9 cellular contexts compared by ENCODE assay signal in the genomic region with DNA sequence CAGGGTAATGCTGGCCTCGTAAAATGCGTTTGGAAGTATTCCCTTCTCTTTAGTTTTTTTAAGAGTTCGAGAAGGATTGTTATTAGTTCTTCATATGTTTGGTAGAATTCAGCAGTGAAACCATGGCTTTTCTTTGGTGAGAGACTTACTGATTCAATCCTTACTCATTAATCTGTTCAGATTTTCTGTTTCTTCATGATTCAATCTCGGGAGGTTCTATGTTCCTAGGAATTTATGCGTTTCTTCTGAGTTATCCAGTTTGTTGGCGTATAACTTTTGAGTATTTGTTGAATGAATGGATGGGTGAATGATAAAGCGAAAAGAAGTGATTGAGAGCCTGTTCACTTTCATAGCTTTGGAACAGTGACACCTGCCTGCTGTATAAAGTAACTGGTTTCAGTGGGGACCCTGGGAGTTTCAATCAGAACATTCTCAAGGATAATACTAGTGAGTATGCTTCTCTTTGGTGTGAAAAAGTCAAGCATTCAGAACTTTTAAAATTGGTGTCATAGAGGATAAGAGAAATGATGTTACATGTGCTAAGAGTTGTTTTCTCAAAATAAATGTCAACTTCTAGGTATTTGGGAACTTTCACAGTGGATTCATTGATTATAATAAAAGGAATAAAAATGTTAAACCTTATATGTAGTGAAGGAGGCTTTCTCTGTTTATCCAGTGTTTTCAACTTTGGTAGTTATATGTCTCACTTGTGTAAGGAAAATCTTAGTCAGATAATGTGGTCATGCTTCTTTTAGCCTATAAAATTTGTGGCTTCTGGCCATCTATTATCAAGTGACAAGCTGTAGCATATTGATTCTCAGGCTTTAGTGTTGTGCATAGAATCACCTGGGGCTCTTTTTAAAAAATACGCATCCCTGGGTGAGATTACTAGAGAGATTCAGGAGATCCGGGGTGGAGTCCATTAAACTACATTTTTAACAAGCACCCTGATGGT. TPM values are rescaled to one million over a fixed set of nuclear protein-coding genes. Genes with fewer than 3 reads are reported as not detected.
DNase-seq lines count a peak whose midpoint lies in the region; ATAC-seq, FAIRE-seq and TF ChIP-seq lines count a peak whose summit lies in the region.
"Had no signal": no experiment of that assay in that cellular context is flagged by ENCODE, and none has a peak within 500 bp of the region (broad histone marks: within the 10 kb centered on the region; RNA-seq: fewer than 3 reads in every experiment).

No MANE protein-coding gene starts in this region.

- H3K4me2 ChIP-seq in DOHH2 (ENCODE audit: low read length), result no peak overlapping the region
- H3K4me2 ChIP-seq in K562 (ENCODE audit: insufficient read depth, low read length), result no peak overlapping the region
- no peak overlapping the region for H3K4me2 ChIP-seq in neural cell (ENCODE audit: low read length)
- H3K4me2 ChIP-seq in neuronal stem cell (ENCODE audit: insufficient read depth, low read length, poor library complexity, severe bottlenecking), result no peak overlapping the region

- in situ Hi-C loops in KBM-7 (cut with MboI; ENCODE audit: low pct_unique_long_range_greater_than_20kb, low sequenced_read_pairs), result no loop called here
- in situ Hi-C loops in K562 (cut with MboI), result no loop called here

- H3F3A ChIP-seq in DOHH2 (ENCODE audit: control insufficient read depth, insufficient read depth) (peaks cover 10% of the 10 kb centered on the region; the same call in 1 of the 2 replicates), neural cell (ENCODE audit: insufficient read depth, low read length, poor library complexity, severe bottlenecking) (no peaks in the 10 kb centered on the region)

- CTCF ChIA-PET in K562 (lab: Yijun Ruan, JAX; ENCODE audit: low intra/inter-chr PET ratio), result interaction anchor here (0.6 kb wide), 1 partner anchor 110 kb away, joined by 4 read pairs; no protein-coding TSS in a partner anchor

- no peak overlapping the region for H4K91ac ChIP-seq in neuronal stem cell (ENCODE audit: low read depth, low read length, poor library complexity)

- no peak overlapping the region for H3K18ac ChIP-seq in neuronal stem cell (ENCODE audit: low read length)

- 40% methylated on average over 9 of the region's 9 CpGs for WGBS in K562 (ENCODE audit: insufficient coverage, low coverage, missing lambda C conversion rate)
- WGBS in esophagus muscularis mucosa, result 82% methylated on average over 9 of the region's 9 CpGs
- WGBS in neuronal stem cell (ENCODE audit: extremely low coverage in 2 of 2, insufficient read length in 2 of 2, insufficient replicate concordance in 1 of 2), 2 donors, result 100% methylated on average over 2 of the region's 9 CpGs; no CpG with 5 or more reads in 1 of the 2 donors

- H3K4me3 ChIP-seq in DOHH2 (ENCODE audit: low read length), result no peak overlapping the region
- H3K4me3 ChIP-seq in K562, result no peak overlapping the region
- H3K4me3 ChIP-seq in neural cell (ENCODE audit: low read length), result no peak overlapping the region
- H3K4me3 ChIP-seq in esophagus muscularis mucosa, result no peak overlapping the region
- no peak overlapping the region for H3K4me3 ChIP-seq in neuronal stem cell (ENCODE audit: low read length in 2 of 2)

- DNase-seq in KBM-7 (peak; percentile 14), K562 (ENCODE audit: extremely low read depth in 1 of 4, low spot score in 3 of 4) (peak in 3 of 4 experiments; percentile 20 to 27 (median 22)), esophagus muscularis mucosa (ENCODE audit: extremely low spot score) (no peak), neuronal stem cell (ENCODE audit: low spot score) (no peak)
- no peak for DNase-seq in activated CD8-positive, alpha-beta memory T cell treated with anti-CD3 and anti-CD28 coated beads, Interleukin-2, amount 50 U/mL, for 48 hours
- DNase-seq: right cardiac atrium had no signal

- H3K9me1 ChIP-seq in K562 (ENCODE audit: control insufficient read depth, insufficient read depth, low read length), result no peaks in the 10 kb centered on the region

- no peaks in the 10 kb centered on the region for H3K9me3 ChIP-seq in DOHH2 (ENCODE audit: control insufficient read depth, insufficient read depth, low read length)
- H3K9me3 ChIP-seq in K562 (replicated peaks; ENCODE audit: control insufficient read depth, insufficient read depth, low read depth, low read length), result no peaks in the 10 kb centered on the region
- H3K9me3 ChIP-seq in neural cell (ENCODE audit: low read length), result no peaks in the 10 kb centered on the region
- no peaks in the 10 kb centered on the region for H3K9me3 ChIP-seq in esophagus muscularis mucosa
- H3K9me3 ChIP-seq in neuronal stem cell (replicated peaks in 1 of 2; ENCODE audit: control insufficient read depth in 2 of 2, insufficient read depth in 1 of 2, low read depth in 1 of 2, low read length in 2 of 2), result peaks cover 0 to 9% of the 10 kb centered on the region in 2 donors

- H3K36me3 ChIP-seq in DOHH2 (ENCODE audit: control insufficient read depth, low read length) (peaks cover 7% of the 10 kb centered on the region; the same call in 1 of the 2 replicates), K562 (ENCODE audit: control insufficient read depth, insufficient read depth, low read length) (no peaks in the 10 kb centered on the region), neural cell (ENCODE audit: insufficient read depth, low read length) (no peaks in the 10 kb centered on the region), esophagus muscularis mucosa (no peaks in the 10 kb centered on the region), neuronal stem cell (replicated peaks in 1 of 2; ENCODE audit: control insufficient read depth in 2 of 2, insufficient read depth in 2 of 2, low read length in 2 of 2) (peaks cover 0 to 26% of the 10 kb centered on the region in 2 donors)

- H2BK5ac ChIP-seq in neuronal stem cell (ENCODE audit: low read length), result no peak overlapping the region

- H3K9ac ChIP-seq in K562 (ENCODE audit: insufficient read depth in 1 of 2, low read depth in 2 of 2, low read length in 2 of 2) (no peak overlapping the region), neural cell (ENCODE audit: low read length) (no peak overlapping the region), neuronal stem cell (ENCODE audit: low read depth, low read length, poor library complexity) (no peak overlapping the region)

- no peak overlapping the region for H2BK120ac ChIP-seq in neuronal stem cell (ENCODE audit: low read depth, low read length)

- H2AK5ac ChIP-seq in neuronal stem cell (ENCODE audit: low read depth, low read length), result no peak overlapping the region

- H2AFZ ChIP-seq in K562 (ENCODE audit: low read depth, low read length), result no peak overlapping the region
- H2AFZ ChIP-seq in neural cell (ENCODE audit: low read depth, low read length), result no peak overlapping the region
- H2AFZ ChIP-seq in neuronal stem cell (ENCODE audit: low read length), result no peak overlapping the region

- peaks cover 45% of the 10 kb centered on the region for H3K4me1 ChIP-seq in DOHH2 (ENCODE audit: control insufficient read depth, low read length)
- H3K4me1 ChIP-seq in K562 (replicated peaks in 1 of 2; ENCODE audit: control insufficient read depth in 2 of 2, insufficient read depth in 2 of 2, low read length in 2 of 2), result peaks cover 3 to 19% of the 10 kb centered on the region in 2 experiments; a peak in 4 of 5 replicates
- peaks cover 28 to 62% (median 51%) of the 10 kb centered on the region in 4 donors for H3K4me1 ChIP-seq in esophagus muscularis mucosa
- no peaks in the 10 kb centered on the region for H3K4me1 ChIP-seq in neuronal stem cell (ENCODE audit: control insufficient read depth in 2 of 2, insufficient read depth in 1 of 2, low read depth in 1 of 2, low read length in 2 of 2)

- POLR2A ChIA-PET in K562 (lab: Yijun Ruan, JAX), result interaction anchor here (1.0 to 1.2 kb wide), 3 partner anchors 9 to 52 kb away, joined by 3 read pairs; a partner anchor contains a TSS

- no peak overlapping the region for H2BK15ac ChIP-seq in neuronal stem cell (ENCODE audit: low read length)

- H3K79me2 ChIP-seq in DOHH2 (ENCODE audit: control insufficient read depth, low read length), result peaks cover 91% of the 10 kb centered on the region
- H3K79me2 ChIP-seq in K562 (ENCODE audit: control insufficient read depth, insufficient read depth, low read length), result peaks cover 70% of the 10 kb centered on the region
- H3K79me2 ChIP-seq in neural cell (replicated peaks; ENCODE audit: insufficient read depth, low read length), result peaks cover 60% of the 10 kb centered on the region

- H3K9me2 ChIP-seq in DOHH2 (replicated peaks; ENCODE audit: control insufficient read depth, low read length), result no peaks in the 10 kb centered on the region
- H3K9me2 ChIP-seq in neural cell (ENCODE audit: insufficient read depth, low read length), result no peaks in the 10 kb centered on the region

- TF ChIP-seq CTCF in DOHH2 (IDR thresholded peaks at IDR 0.05; ENCODE audit: low read depth, low read length, poor library complexity, severe bottlenecking), result peak; percentile 51
- peak in 2 of 3 experiments; percentile 30 to 42; a peak in 3 of 6 replicates for TF ChIP-seq CTCF in K562 (IDR thresholded peaks at IDR 0.05 in 2 of 3, conservative IDR thresholded peaks at IDR 0.05 in 1 of 3; ENCODE audit: insufficient read depth in 2 of 3, low read depth in 1 of 3, low read length in 3 of 3)
- TF ChIP-seq CTCF in neural cell (IDR thresholded peaks at IDR 0.05; ENCODE audit: poor library complexity, severe bottlenecking), result peak; percentile 13
- TF ChIP-seq CTCF in esophagus muscularis mucosa (IDR thresholded peaks at IDR 0.05), result no peak

- H3K4ac ChIP-seq in neuronal stem cell (ENCODE audit: low read length), result no peak overlapping the region

- H3K27ac ChIP-seq in DOHH2 (ENCODE audit: low read depth, low read length), result no peak overlapping the region
- no peak overlapping the region for H3K27ac ChIP-seq in K562 (ENCODE audit: extremely low read depth, low read depth, low read length)
- no peak overlapping the region for H3K27ac ChIP-seq in neural cell (ENCODE audit: low read length)
- H3K27ac ChIP-seq in esophagus muscularis mucosa (replicated peaks in 1 of 4), result peak overlapping the region in 1 of 4 donors; percentile 13
- no peak overlapping the region for H3K27ac ChIP-seq in neuronal stem cell (replicated peaks; ENCODE audit: low read length)

- peak in 1 of 2 experiments; percentile 14; a peak in 1 of 4 replicates for TF ChIP-seq RAD21 in K562 (CRISPR knock-in tag; conservative IDR thresholded peaks at IDR 0.05 in 1 of 2, IDR thresholded peaks at IDR 0.05 in 1 of 2)
- no peak for TF ChIP-seq RAD21 in neural cell (conservative IDR thresholded peaks at IDR 0.05)

- H3K23ac ChIP-seq in neuronal stem cell (ENCODE audit: low read depth, low read length, poor library complexity), result no peak overlapping the region

- H4K8ac ChIP-seq in neuronal stem cell (ENCODE audit: low read depth, low read length), result no peak overlapping the region

- H3K27me3 ChIP-seq in DOHH2 (ENCODE audit: control insufficient read depth, low read length), result no peaks in the 10 kb centered on the region
- H3K27me3 ChIP-seq in K562 (ENCODE audit: control insufficient read depth in 2 of 2, insufficient read depth in 2 of 2, low read length in 2 of 2), result no peaks in the 10 kb centered on the region
- no peaks in the 10 kb centered on the region for H3K27me3 ChIP-seq in neural cell (ENCODE audit: insufficient read depth, low read depth, low read length)
- H3K27me3 ChIP-seq in esophagus muscularis mucosa, result no peaks in the 10 kb centered on the region
- no peaks in the 10 kb centered on the region for H3K27me3 ChIP-seq in neuronal stem cell (ENCODE audit: control insufficient read depth in 3 of 3, insufficient read depth in 3 of 3, low read depth in 1 of 3, low read length in 3 of 3)

- FAIRE-seq in K562 (lab: Jason Lieb, UNC), result peak; percentile 11

- no peak for TF ChIP-seq POLR2A in K562 (conservative IDR thresholded peaks at IDR 0.05)
- TF ChIP-seq POLR2A in esophagus muscularis mucosa (IDR thresholded peaks at IDR 0.05; ENCODE audit: low read depth), result no peak

- no TSS peak for BruUV-seq in K562 (replicated peaks; lab: Mats Ljungman, UMichigan)

- H4K20me1 ChIP-seq in DOHH2 (ENCODE audit: control insufficient read depth, insufficient read depth, low read depth, low read length), result peaks cover 32% of the 10 kb centered on the region
- peaks cover 18% of the 10 kb centered on the region; the same call in 1 of the 2 replicates for H4K20me1 ChIP-seq in K562 (replicated peaks; ENCODE audit: control insufficient read depth, insufficient read depth, low read length)
- H4K20me1 ChIP-seq in neural cell (ENCODE audit: insufficient read depth), result no peaks in the 10 kb centered on the region

- peak; percentile 61 for ATAC-seq in K562
- ATAC-seq in GM21529 (IDR thresholded peaks at IDR 0.05; ENCODE audit: unreplicated experiment), result no peak

- no peak overlapping the region for H3K14ac ChIP-seq in neuronal stem cell (ENCODE audit: low read length)

- no peak overlapping the region for H2BK12ac ChIP-seq in neuronal stem cell (ENCODE audit: low read length)

- no peaks in the 10 kb centered on the region for H3K79me1 ChIP-seq in neuronal stem cell (ENCODE audit: low read depth, low read length)

- intact Hi-C loops in K562 (cut with micrococcal nuclease), result loop anchor here (1.0 to 10.0 kb wide), 4 partner anchors 64 to 255 kb away; no protein-coding TSS in a partner anchor
- intact Hi-C loops in esophagus muscularis mucosa (cut with DNase I), result no loop called here

- TF ChIP-seq EP300 in K562 (IDR thresholded peaks at IDR 0.05; ENCODE audit: low read length), result no peak
- no peak for TF ChIP-seq EP300 in neural cell (conservative IDR thresholded peaks at IDR 0.05; ENCODE audit: poor library complexity, severe bottlenecking)
- TF ChIP-seq EP300 in esophagus muscularis mucosa (IDR thresholded peaks at IDR 0.05), result no peak

RNA-seq across cellular contexts. Expression of a gene that starts 11.7 kb away (rescaled TPM):
- 161 and 276 TPM in 2 replicates for total RNA-seq in K562 (2011; cell fraction: chromatin; rRNA removed; ENCODE audit: low replicate concordance)
- 65.2 and 96.1 TPM in 2 replicates for total RNA-seq in K562 (2011; cell fraction: nucleolus; rRNA removed)
- total RNA-seq in K562 (2011; cell fraction: nucleoplasm; rRNA removed), result 143 and 236 TPM in 2 replicates
- total RNA-seq in K562 (2014; rRNA removed), result 39.0 and 40.6 TPM in 2 replicates
- 26.6 and 33.1 TPM in 2 replicates for total RNA-seq in K562 (2014; rRNA removed; fragmentation: Illumina TruSeq; extraction: Trizol)
- 32.6 and 33.7 TPM in 2 replicates for total RNA-seq in K562 (2015; rRNA removed; fragmentation: Illumina TruSeq; extraction: Trizol)
- 28.6 and 29.2 TPM in 2 replicates for total RNA-seq in K562 (2021)
- 75.3 and 78.4 TPM in 2 replicates for polyA plus RNA-seq in K562 (2011; rRNA removed)
- 32.3 and 52.2 TPM in 2 replicates for polyA plus RNA-seq in K562 (2011; cell fraction: cytosol; rRNA removed)
- polyA plus RNA-seq in K562 (2011; cell fraction: nucleus; rRNA removed), result 110 and 115 TPM in 2 replicates
- 16.3 and 17.8 TPM in 2 replicates for polyA plus RNA-seq in K562 (2012)
- 55.1 and 56.8 TPM in 2 replicates for polyA plus RNA-seq in K562 (2014; fragmentation: Illumina TruSeq; extraction: Trizol)
- 1 to 10 TPM; 4.6 to 5.4 TPM for polyA plus RNA-seq in K562 (2014; fragmentation: Nextera tagmentation; extraction: Ambion mirVana)
- polyA plus RNA-seq in K562 (2014; rRNA removed), result 30.3 and 112 TPM in 2 replicates
- polyA minus RNA-seq in K562 (2011; rRNA and poly(A)+ RNA removed), result 132 and 162 TPM in 2 replicates
- 27.7 and 35.1 TPM in 2 replicates for polyA minus RNA-seq in K562 (2011; cell fraction: cytosol; rRNA and poly(A)+ RNA removed)
- 33.9 and 66.8 TPM in 2 replicates for polyA minus RNA-seq in K562 (2011; cell fraction: nucleus; rRNA and poly(A)+ RNA removed)
- 36.2 and 41.4 TPM in 2 replicates for polyA plus RNA-seq in neural cell
- polyA minus RNA-seq in neural cell, result 128 and 135 TPM in 2 replicates
- total RNA-seq in esophagus muscularis mucosa, result 100 to 1,000 TPM in 1 of 4 donors, 10 to 100 TPM in 3; 34.6 to 160 (median 55.2) TPM
- polyA plus RNA-seq in neuronal stem cell (2013, experiment 1 of 2), result 31.6 TPM
- polyA plus RNA-seq in neuronal stem cell (2013, experiment 2 of 2), result 30.8 TPM

RNA-seq across cellular contexts. Expression of a gene that starts 53.1 kb away (rescaled TPM):
- 9.2 and 23.4 TPM in 2 replicates for total RNA-seq in K562 (2011; cell fraction: chromatin; rRNA removed; ENCODE audit: low replicate concordance)
- 6.2 and 7.2 TPM in 2 replicates for total RNA-seq in K562 (2011; cell fraction: nucleolus; rRNA removed)
- total RNA-seq in K562 (2011; cell fraction: nucleoplasm; rRNA removed), result 13.4 and 20.8 TPM in 2 replicates
- 105 and 106 TPM in 2 replicates for total RNA-seq in K562 (2014; rRNA removed)
- 82.1 and 94.8 TPM in 2 replicates for total RNA-seq in K562 (2014; rRNA removed; fragmentation: Illumina TruSeq; extraction: Trizol)
- total RNA-seq in K562 (2015; rRNA removed; fragmentation: Illumina TruSeq; extraction: Trizol), result 67.5 and 77.6 TPM in 2 replicates
- total RNA-seq in K562 (2021), result 76.3 and 83.8 TPM in 2 replicates
- polyA plus RNA-seq in K562 (2011; rRNA removed), result 53.4 and 64.9 TPM in 2 replicates
- polyA plus RNA-seq in K562 (2011; cell fraction: cytosol; rRNA removed), result 11.2 and 17.6 TPM in 2 replicates
- polyA plus RNA-seq in K562 (2011; cell fraction: nucleus; rRNA removed), result 8.3 and 15.6 TPM in 2 replicates
- 47.8 and 58.7 TPM in 2 replicates for polyA plus RNA-seq in K562 (2012)
- polyA plus RNA-seq in K562 (2014; fragmentation: Illumina TruSeq; extraction: Trizol), result 72.1 and 87.6 TPM in 2 replicates
- 10 to 100 TPM; 35.7 to 47.5 TPM for polyA plus RNA-seq in K562 (2014; fragmentation: Nextera tagmentation; extraction: Ambion mirVana)
- 47.2 and 48.9 TPM in 2 replicates for polyA plus RNA-seq in K562 (2014; rRNA removed)
- 80.8 and 120 TPM in 2 replicates for polyA minus RNA-seq in K562 (2011; rRNA and poly(A)+ RNA removed)
- polyA minus RNA-seq in K562 (2011; cell fraction: cytosol; rRNA and poly(A)+ RNA removed), result 29.3 and 41.4 TPM in 2 replicates
- polyA minus RNA-seq in K562 (2011; cell fraction: nucleus; rRNA and poly(A)+ RNA removed), result 5.9 and 10.3 TPM in 2 replicates
- 74.7 and 87.0 TPM in 2 replicates for polyA plus RNA-seq in neural cell
- 98.4 and 138 TPM in 2 replicates for polyA minus RNA-seq in neural cell
- 100 to 1,000 TPM in 2 of 4 donors, 10 to 100 TPM in 2; 57.7 to 111 (median 85.6) TPM for total RNA-seq in esophagus muscularis mucosa
- 42.3 TPM for polyA plus RNA-seq in neuronal stem cell (2013, experiment 1 of 2)
- polyA plus RNA-seq in neuronal stem cell (2013, experiment 2 of 2), result 43.8 TPM

Comparison
In these comparisons a context has a peak if more than half of its experiments do, and no peak if none do; other contexts are left out.
1. CTCF ChIP-seq: peak in DOHH2 (single experiment), K562 (2 of 3) and neural cell (single experiment); none in esophagus muscularis mucosa (0 of 3).
2. DNase-seq: peak in KBM-7 (single experiment) and K562 (3 of 4); none in esophagus muscularis mucosa (single experiment), neuronal stem cell (single experiment) and activated CD8-positive, alpha-beta memory T cell treated with anti-CD3 and anti-CD28 coated beads, Interleukin-2, amount 50 U/mL, for 48 hours (single experiment).